ENCODE assay signal across 9 cellular contexts in the genomic region with DNA sequence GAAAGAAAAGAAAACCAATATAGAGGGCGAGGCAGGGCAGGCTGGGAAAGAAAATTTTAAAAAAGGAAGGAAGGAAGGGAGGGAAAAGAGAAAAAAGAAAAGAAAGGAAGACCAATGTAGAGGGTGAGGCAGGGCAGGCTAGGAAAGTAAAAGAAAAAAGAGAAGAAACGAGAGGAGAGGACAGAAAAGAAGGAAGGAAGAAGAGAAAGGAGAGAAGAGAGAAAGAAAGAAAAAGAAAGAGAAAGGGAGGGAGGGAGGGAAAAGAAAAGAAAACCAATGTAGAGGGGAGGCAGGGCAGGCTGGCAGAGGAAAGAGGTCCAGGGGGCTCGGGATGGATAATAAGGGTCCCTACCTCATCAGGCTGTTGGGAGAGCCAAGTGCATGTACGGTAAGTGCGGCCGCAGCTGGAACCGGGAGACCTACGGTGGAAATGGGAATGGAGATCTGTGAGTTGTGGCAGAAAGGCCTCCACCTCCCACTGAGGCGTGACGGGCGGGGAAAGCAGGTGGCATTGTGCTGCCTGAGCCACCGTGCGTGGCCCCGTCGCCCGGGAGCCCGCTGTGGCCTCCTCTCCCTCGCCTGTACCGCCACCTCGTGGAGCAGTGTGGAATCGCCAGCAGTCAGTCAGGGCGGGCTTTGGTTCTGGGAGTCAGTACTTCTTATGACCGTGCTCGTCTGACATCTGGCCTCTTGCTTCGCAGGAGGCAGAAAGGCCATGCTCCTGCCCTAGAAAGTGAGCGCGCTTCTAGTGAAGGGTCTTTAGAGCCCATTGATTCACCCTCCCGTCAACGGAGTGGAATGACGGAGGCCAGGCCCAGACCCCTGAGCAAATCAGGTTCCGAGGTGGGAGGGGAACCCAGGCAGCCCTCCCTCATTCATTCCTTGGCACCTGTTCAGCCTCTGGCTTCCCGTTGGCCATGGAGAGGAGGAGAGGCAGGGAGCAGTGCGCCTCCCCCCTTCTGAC. TPM values are rescaled to one million over a fixed set of nuclear protein-coding genes. Genes with fewer than 3 reads are reported as not detected.
DNase-seq lines count a peak whose midpoint lies in the region; ATAC-seq, FAIRE-seq and TF ChIP-seq lines count a peak whose summit lies in the region.
"Had no signal": no experiment of that assay in that cellular context is flagged by ENCODE, and none has a peak within 500 bp of the region (broad histone marks: within the 10 kb centered on the region; RNA-seq: fewer than 3 reads in every experiment).

No MANE protein-coding gene starts in this region.

- H3K9me3 ChIP-seq in MM.1S (replicated peaks; ENCODE audit: insufficient read depth, low read length) = no peaks in the 10 kb centered on the region
- no peaks in the 10 kb centered on the region for H3K9me3 ChIP-seq in RWPE2 (ENCODE audit: severe bottlenecking)
- no peaks in the 10 kb centered on the region for H3K9me3 ChIP-seq in neutrophil
- H3K9me3 ChIP-seq in subcutaneous abdominal adipose tissue (ENCODE audit: control insufficient read depth in 5 of 5, low read length in 5 of 5) = no peaks in the 10 kb centered on the region

- TF ChIP-seq CTCF in MM.1S (IDR thresholded peaks at IDR 0.05; ENCODE audit: low read length) = peak; percentile 95
- TF ChIP-seq CTCF in RWPE2 (IDR thresholded peaks at IDR 0.05; ENCODE audit: poor library complexity, severe bottlenecking) = peak; percentile 99
- TF ChIP-seq CTCF in foreskin fibroblast (IDR thresholded peaks at IDR 0.05; ENCODE audit: low read depth, low read length) = peak; percentile 97
- peak; percentile 97 for TF ChIP-seq CTCF in neutrophil (IDR thresholded peaks at IDR 0.05)

- peak overlapping the region; percentile 16 for H3K4me3 Mint-ChIP-seq in activated T-helper 2 cell treated with anti-CD3 and anti-CD28 coated beads, Interferon-gamma antibody, Interleukin-2, Interleukin-4, amounts not matched to agents 10 μg/mL and 5 μg/mL and 100 μg/mL, durations not matched to agents 14 hours and 24 hours and 36 hours (ENCODE audit: low read depth)

- FAIRE-seq in H54 (lab: Jason Lieb, UNC) = no peak

- no peaks in the 10 kb centered on the region for H3K79me2 ChIP-seq in MM.1S (ENCODE audit: low read length)

- H3K9me2 ChIP-seq in MM.1S (replicated peaks; ENCODE audit: insufficient read depth, low read length) = no peaks in the 10 kb centered on the region

- peak overlapping the region; percentile 62 for H2AFZ ChIP-seq in MM.1S (ENCODE audit: low read length)

- TF ChIP-seq POLR2A in H54 (IDR thresholded peaks at IDR 0.05; ENCODE audit: low read depth, low read length) = no peak

- H3K9me3 Mint-ChIP-seq in activated T-helper 2 cell treated with anti-CD3 and anti-CD28 coated beads, Interferon-gamma antibody, Interleukin-2, Interleukin-4, amounts not matched to agents 10 μg/mL and 5 μg/mL and 100 μg/mL, durations not matched to agents 14 hours and 24 hours and 36 hours = no peaks in the 10 kb centered on the region

- H3F3A ChIP-seq in MM.1S (ENCODE audit: insufficient read depth, low read length) = no peaks in the 10 kb centered on the region

- peak; percentile 93 for ATAC-seq in RWPE2 (ENCODE audit: low read depth)

- H3K36me3 ChIP-seq in MM.1S (replicated peaks; ENCODE audit: insufficient read depth, low read length) (no peaks in the 10 kb centered on the region), RWPE2 (ENCODE audit: low read depth) (no peaks in the 10 kb centered on the region), neutrophil (no peaks in the 10 kb centered on the region), subcutaneous abdominal adipose tissue (ENCODE audit: control insufficient read depth in 5 of 5, insufficient read depth in 5 of 5, low read length in 5 of 5) (no peaks in the 10 kb centered on the region)

- H3K9ac ChIP-seq in MM.1S (ENCODE audit: low read length) (no peak overlapping the region), subcutaneous abdominal adipose tissue (ENCODE audit: low read length in 5 of 5) (no peak overlapping the region)

- H3K36me3 Mint-ChIP-seq in activated T-helper 2 cell treated with anti-CD3 and anti-CD28 coated beads, Interferon-gamma antibody, Interleukin-2, Interleukin-4, amounts not matched to agents 10 μg/mL and 5 μg/mL and 100 μg/mL, durations not matched to agents 14 hours and 24 hours and 36 hours (ENCODE audit: low read depth) = no peaks in the 10 kb centered on the region

- no peaks in the 10 kb centered on the region for H4K20me1 ChIP-seq in MM.1S (ENCODE audit: insufficient read depth, low read length)

- H3K27ac ChIP-seq in MM.1S (ENCODE audit: low read length) (no peak overlapping the region), RWPE2 (ENCODE audit: poor library complexity, severe bottlenecking) (no peak overlapping the region), neutrophil (no peak overlapping the region), subcutaneous abdominal adipose tissue (ENCODE audit: low read depth, low read length) (no peak overlapping the region)
- H3K27ac ChIP-seq: skin epidermis had no signal

- peaks cover 8% of the 10 kb centered on the region for H3K4me1 Mint-ChIP-seq in activated T-helper 2 cell treated with anti-CD3 and anti-CD28 coated beads, Interferon-gamma antibody, Interleukin-2, Interleukin-4, amounts not matched to agents 10 μg/mL and 5 μg/mL and 100 μg/mL, durations not matched to agents 14 hours and 24 hours and 36 hours (ENCODE audit: low read depth)

- intact Hi-C loops in activated T-helper 2 cell treated with anti-CD3 and anti-CD28 coated beads, Interferon-gamma antibody, Interleukin-2, Interleukin-4, amounts not matched to agents 10 μg/mL and 5 μg/mL and 100 μg/mL, durations not matched to agents 14 hours and 24 hours and 36 hours (cut with micrococcal nuclease) = loop anchor here (1.0 to 2.0 kb wide), 2 partner anchors 15 to 88 kb away; no protein-coding TSS in a partner anchor

- DNase-seq in ELR (ENCODE audit: low read depth) (peak; percentile 78), H54 (ENCODE audit: insufficient read length, low spot score) (peak; percentile 93), MM.1S (peak; percentile 84), RWPE2 (ENCODE audit: low spot score) (no peak), foreskin fibroblast (peak; percentile 51 to 87)
- DNase-seq in activated T-helper 2 cell treated with anti-CD3 and anti-CD28 coated beads, Interferon-gamma antibody, Interleukin-2, Interleukin-4, amounts not matched to agents 10 μg/mL and 5 μg/mL and 100 μg/mL, durations not matched to agents 14 hours and 24 hours and 36 hours (ENCODE audit: low spot score) = peak; percentile 83

- peak overlapping the region; percentile 83 for H3K4me2 ChIP-seq in MM.1S (ENCODE audit: low read depth, low read length)

- peaks cover 29% of the 10 kb centered on the region for H3K27me3 Mint-ChIP-seq in activated T-helper 2 cell treated with anti-CD3 and anti-CD28 coated beads, Interferon-gamma antibody, Interleukin-2, Interleukin-4, amounts not matched to agents 10 μg/mL and 5 μg/mL and 100 μg/mL, durations not matched to agents 14 hours and 24 hours and 36 hours (ENCODE audit: low read depth)

- H3K4me1 ChIP-seq in MM.1S (ENCODE audit: low read length) = peaks cover 5% of the 10 kb centered on the region; the same call in 1 of the 2 replicates
- H3K4me1 ChIP-seq in RWPE2 (ENCODE audit: insufficient read depth, poor library complexity, severe bottlenecking) = no peaks in the 10 kb centered on the region
- peaks cover 9 to 10% of the 10 kb centered on the region in 2 experiments for H3K4me1 ChIP-seq in neutrophil (ENCODE audit: control insufficient read depth in 1 of 2, insufficient read depth in 1 of 2, low read depth in 1 of 2, low read length in 1 of 2)
- peaks cover 0 to 7% (median 6%) of the 10 kb centered on the region in 5 donors for H3K4me1 ChIP-seq in subcutaneous abdominal adipose tissue (ENCODE audit: control insufficient read depth in 5 of 5, insufficient read depth in 5 of 5, low read length in 5 of 5)

- no peak overlapping the region for H3K27ac Mint-ChIP-seq in activated T-helper 2 cell treated with anti-CD3 and anti-CD28 coated beads, Interferon-gamma antibody, Interleukin-2, Interleukin-4, amounts not matched to agents 10 μg/mL and 5 μg/mL and 100 μg/mL, durations not matched to agents 14 hours and 24 hours and 36 hours

- H3K4me3 ChIP-seq in MM.1S (ENCODE audit: low read length) = peak overlapping the region; percentile 46; the same call in 1 of the 2 replicates
- no peak overlapping the region for H3K4me3 ChIP-seq in RWPE2 (ENCODE audit: severe bottlenecking)
- peak overlapping the region in 1 of 2 donors; percentile 35 for H3K4me3 ChIP-seq in foreskin fibroblast (ENCODE audit: low read depth in 1 of 2, low read length in 2 of 2)
- peak overlapping the region; percentile 45 to 58 for H3K4me3 ChIP-seq in neutrophil (ENCODE audit: low read depth in 1 of 2, low read length in 1 of 2)
- H3K4me3 ChIP-seq in subcutaneous abdominal adipose tissue (ENCODE audit: low read depth in 1 of 5, low read length in 5 of 5) = peak overlapping the region in 3 of 5 donors; percentile 13 to 47 (median 23)
- H3K4me3 ChIP-seq: skin epidermis had no signal

- peaks cover 12% of the 10 kb centered on the region for H3K27me3 ChIP-seq in MM.1S (replicated peaks; ENCODE audit: insufficient read depth, low read length)
- no peaks in the 10 kb centered on the region for H3K27me3 ChIP-seq in RWPE2 (ENCODE audit: insufficient read depth, poor library complexity, severe bottlenecking)
- H3K27me3 ChIP-seq in neutrophil = peaks cover 31% of the 10 kb centered on the region
- H3K27me3 ChIP-seq in subcutaneous abdominal adipose tissue (ENCODE audit: control insufficient read depth in 5 of 5, insufficient read depth in 4 of 5, low read length in 5 of 5) = peaks cover 11 to 21% (median 17%) of the 10 kb centered on the region in 5 donors

RNA-seq across cellular contexts. Expression of gene NHP2, which starts 10.4 kb away (rescaled TPM):
- total RNA-seq in activated T-helper 2 cell treated with anti-CD3 and anti-CD28 coated beads, Interferon-gamma antibody, Interleukin-2, Interleukin-4, amounts not matched to agents 10 μg/mL and 5 μg/mL and 100 μg/mL, durations not matched to agents 14 hours and 24 hours and 36 hours = 221 and 228 TPM in 2 replicates

RNA-seq across cellular contexts. Expression of gene GMCL2, which starts 23.1 kb away (rescaled TPM):
- not detected in 2 replicates for total RNA-seq in activated T-helper 2 cell treated with anti-CD3 and anti-CD28 coated beads, Interferon-gamma antibody, Interleukin-2, Interleukin-4, amounts not matched to agents 10 μg/mL and 5 μg/mL and 100 μg/mL, durations not matched to agents 14 hours and 24 hours and 36 hours

RNA-seq across cellular contexts. Expression of gene RMND5B, which starts 33.2 kb away (rescaled TPM):
- 29.3 and 31.6 TPM in 2 replicates for total RNA-seq in activated T-helper 2 cell treated with anti-CD3 and anti-CD28 coated beads, Interferon-gamma antibody, Interleukin-2, Interleukin-4, amounts not matched to agents 10 μg/mL and 5 μg/mL and 100 μg/mL, durations not matched to agents 14 hours and 24 hours and 36 hours

RNA-seq across cellular contexts. Expression of gene HNRNPAB, which starts 40.3 kb away (rescaled TPM):
- total RNA-seq in activated T-helper 2 cell treated with anti-CD3 and anti-CD28 coated beads, Interferon-gamma antibody, Interleukin-2, Interleukin-4, amounts not matched to agents 10 μg/mL and 5 μg/mL and 100 μg/mL, durations not matched to agents 14 hours and 24 hours and 36 hours = 393 and 403 TPM in 2 replicates

RNA-seq across cellular contexts. Expression of gene N4BP3, which starts 50.7 kb away (rescaled TPM):
- 3.3 and 3.4 TPM in 2 replicates for total RNA-seq in activated T-helper 2 cell treated with anti-CD3 and anti-CD28 coated beads, Interferon-gamma antibody, Interleukin-2, Interleukin-4, amounts not matched to agents 10 μg/mL and 5 μg/mL and 100 μg/mL, durations not matched to agents 14 hours and 24 hours and 36 hours
